ENCODE assay signal across 23 cellular contexts in the genomic region with DNA sequence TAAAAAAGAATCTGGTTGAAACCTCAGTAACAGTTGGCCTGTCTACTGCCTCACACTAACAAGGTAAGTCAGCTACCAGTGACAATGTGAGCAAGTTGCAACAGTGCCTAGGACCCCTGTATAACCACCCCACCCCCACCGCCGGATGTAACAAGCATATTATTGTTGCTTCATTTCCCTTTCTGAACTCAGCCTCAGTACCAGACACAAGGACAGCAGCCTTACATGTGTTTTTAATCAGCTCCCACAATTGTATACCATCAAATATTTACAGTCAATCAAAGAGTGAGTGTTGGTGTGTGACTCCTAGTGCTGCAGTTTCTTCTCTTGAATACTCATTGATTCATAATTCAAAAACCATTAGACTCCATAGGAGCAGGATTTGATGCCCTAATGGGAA.
"Had no signal": no experiment of that assay in that cellular context is flagged by ENCODE, and none has a peak within 500 bp of the region (broad histone marks: within the 10 kb centered on the region; RNA-seq: fewer than 3 reads in every experiment).

No MANE protein-coding gene starts in this region.

- H3K27ac ChIP-seq: coronary artery, esophagus squamous epithelium, neutrophil, pancreas, right lobe of liver, suprapubic skin, transverse colon, upper lobe of right lung, uterus had no signal

- H3K27me3 ChIP-seq: esophagus squamous epithelium, neutrophil, pancreas, right lobe of liver, suprapubic skin, transverse colon, upper lobe of right lung, uterus had no signal

- H3K9me3 ChIP-seq: esophagus squamous epithelium, mucosa of descending colon, neutrophil, pancreas, right lobe of liver, suprapubic skin, transverse colon, upper lobe of right lung, uterus had no signal

- H3K36me3 ChIP-seq: esophagus squamous epithelium, neutrophil, pancreas, right lobe of liver, suprapubic skin, transverse colon, upper lobe of right lung, uterus had no signal

- DNase-seq: dermis blood vessel endothelial cell; effector memory CD4-positive, alpha-beta T cell; erythroblast; esophagus squamous epithelium; hypothalamus; mucosa of descending colon; naive B cell; pancreas; right lobe of liver; small intestine; stimulated activated CD4-positive, alpha-beta T cell treated with anti-CD3 and anti-CD28 coated beads, Interleukin-12 subunit alpha, Interleukin-12 subunit beta, amount 100 ng/mL, for 4 hours; stimulated activated CD4-positive, alpha-beta T cell treated with anti-CD3 and anti-CD28 coated beads, Interleukin-1b, Interleukin-23, amount 100 ng/mL, for 48 hours; stimulated activated CD4-positive, alpha-beta T cell treated with anti-CD3 and anti-CD28 coated beads, Interleukin-4, amount 100 ng/mL, for 1 hour; stimulated activated CD8-positive, alpha-beta memory T cell treated with anti-CD3 and anti-CD28 coated beads, Interleukin-4, amount 100 ng/mL, for 48 hours; stimulated activated naive CD4-positive, alpha-beta T cell; stimulated activated naive CD8-positive, alpha-beta T cell treated with anti-CD3 and anti-CD28 coated beads, Interleukin-15, amount 100 ng/mL, for 72 hours; transverse colon; upper lobe of right lung; uterus had no signal

- H3K4me1 ChIP-seq: esophagus squamous epithelium, pancreas, right lobe of liver, suprapubic skin, transverse colon, upper lobe of right lung, uterus had no signal

- H3K4me3 ChIP-seq: coronary artery, esophagus squamous epithelium, lung, mucosa of descending colon, pancreas, right lobe of liver, suprapubic skin, transverse colon, upper lobe of right lung, uterus had no signal
